Comparison of ENCODE assay signal across 8 cellular contexts in the genomic region with DNA sequence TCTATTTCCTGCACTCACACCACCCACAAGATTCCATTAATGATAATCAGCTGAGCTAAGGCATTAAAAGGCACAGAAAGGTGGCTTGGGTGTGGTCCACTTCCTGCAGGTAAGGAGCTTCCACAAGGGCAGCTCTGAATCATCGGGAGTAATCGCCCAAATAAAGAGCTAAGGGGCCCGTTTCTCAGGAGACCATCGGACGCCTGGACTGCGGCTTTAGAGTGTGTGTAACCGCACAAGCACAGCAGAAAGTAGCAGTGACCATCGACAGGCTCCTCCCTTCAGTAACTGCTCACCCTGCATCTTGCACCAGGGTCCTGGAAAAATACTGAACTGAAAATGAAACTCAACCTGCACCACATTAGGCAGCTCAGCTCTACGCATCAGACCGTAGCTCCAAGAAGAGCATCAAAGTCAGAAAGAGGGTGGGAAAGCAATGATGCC. TPM values are rescaled to one million over a fixed set of nuclear protein-coding genes. Genes with fewer than 3 reads are reported as not detected.
DNase-seq lines count a peak whose midpoint lies in the region; ATAC-seq and TF ChIP-seq lines count a peak whose summit lies in the region.

No MANE protein-coding gene starts in this region.

- intact Hi-C loops in sciatic nerve (cut with DNase I): loop anchor here (5.0 to 10.0 kb wide), 2 partner anchors 106 to 369 kb away; no protein-coding TSS in a partner anchor

- no peak for TF ChIP-seq CTCF in GM10266 (IDR thresholded peaks at IDR 0.05; ENCODE audit: control insufficient read depth, insufficient read depth, low read depth, missing control alignments)
- no peak for TF ChIP-seq CTCF in fibroblast of villous mesenchyme (IDR thresholded peaks at IDR 0.05; ENCODE audit: insufficient read depth, low read depth, low read length)

- peak overlapping the region; percentile 44 for H3K4me3 ChIP-seq in fibroblast of villous mesenchyme (ENCODE audit: low read depth, low read length)

- ATAC-seq in GM21447 (IDR thresholded peaks at IDR 0.05; ENCODE audit: unreplicated experiment) (peak; percentile 85), HG03575 (IDR thresholded peaks at IDR 0.05; ENCODE audit: extremely low read depth, insufficient number of reproducible peaks, low FRiP score, unreplicated experiment) (peak; percentile 80), sciatic nerve (peak; percentile 47)

- DNase-seq in GM10266 (ENCODE audit: extremely low spot score): peak; percentile 83
- peak; percentile 53 for DNase-seq in activated CD4-positive, alpha-beta T cell treated with anti-CD3 and anti-CD28 coated beads for 48 hours
- peak; percentile 93 for DNase-seq in fibroblast of villous mesenchyme (ENCODE audit: low read depth)
- no peak for DNase-seq in sciatic nerve (ENCODE audit: low spot score)
- DNase-seq in H4 (ENCODE audit: low spot score): no peak
- DNase-seq in RKO (ENCODE audit: low spot score): no peak

RNA-seq across cellular contexts. Expression of a gene that starts 6.0 kb away (rescaled TPM):
- 55.7 and 56.6 TPM in 2 replicates for total RNA-seq in fibroblast of villous mesenchyme
- 44.2 TPM for total RNA-seq in sciatic nerve
- 57.3 and 73.4 TPM in 2 replicates for total RNA-seq in H4 (2014; rRNA removed; shearing (Covaris generic))

Comparison
In these comparisons a context has a peak if more than half of its experiments do, and no peak if none do; other contexts are left out.
1. DNase-seq: peak in GM10266 (single experiment), activated CD4-positive, alpha-beta T cell treated with anti-CD3 and anti-CD28 coated beads for 48 hours (single experiment) and fibroblast of villous mesenchyme (single experiment); none in sciatic nerve (single experiment), H4 (single experiment) and RKO (single experiment).
2. Peak in every context shown above with its lines, with median percentiles within 50 percentile points of each other: ATAC-seq.